ENCODE assay signal across 22 cellular contexts in genomic region chr14:105250986-105251385, GRCh38. TPM values are rescaled to one million over a fixed set of nuclear protein-coding genes. Genes with fewer than 3 reads are reported as not detected.
A peak's percentile ranks its signal among the peaks of the same experiment; 100 is the strongest.
DNase-seq lines count a peak whose midpoint lies in the region; ATAC-seq and TF ChIP-seq lines count a peak whose summit lies in the region.
"Had no signal": no experiment of that assay in that cellular context is flagged by ENCODE, and none has a peak within 500 bp of the region (broad histone marks: within the 10 kb centered on the region; RNA-seq: fewer than 3 reads in every experiment).

No MANE protein-coding gene starts in this region.

- H3K9me3 Mint-ChIP-seq in naive thymus-derived CD8-positive, alpha-beta T cell, result no peaks in the 10 kb centered on the region
- H3K9me3 Mint-ChIP-seq in activated CD8-positive, alpha-beta T cell treated with anti-CD3 and anti-CD28 coated beads for 36 hours, result no peaks in the 10 kb centered on the region
- H3K9me3 Mint-ChIP-seq: activated B cell treated with CpG ODN at 0.5 μM for 24 hours had no signal

- H3K4me1 Mint-ChIP-seq in T-helper 17 cell, result peaks cover 14% of the 10 kb centered on the region
- peaks cover 9 to 30% (median 25%) of the 10 kb centered on the region in 4 donors for H3K4me1 Mint-ChIP-seq in naive thymus-derived CD8-positive, alpha-beta T cell
- peaks cover 12% of the 10 kb centered on the region for H3K4me1 Mint-ChIP-seq in activated CD8-positive, alpha-beta T cell treated with anti-CD3 and anti-CD28 coated beads for 36 hours (ENCODE audit: low read depth)

- intact Hi-C loops in Right ventricle myocardium inferior (cut with DNase I), result loop anchor here (10.0 kb wide), 1 partner anchor 46 kb away; no protein-coding TSS in a partner anchor
- intact Hi-C loops in cardiac septum (cut with DNase I), result no loop called here
- intact Hi-C loops in activated CD8-positive, alpha-beta T cell treated with anti-CD3 and anti-CD28 coated beads for 36 hours (cut with micrococcal nuclease), result no loop called here

- H3K36me3 Mint-ChIP-seq in T-helper 17 cell (ENCODE audit: low read depth), result no peaks in the 10 kb centered on the region
- peaks cover 0 to 20% (median 1%) of the 10 kb centered on the region in 3 donors for H3K36me3 Mint-ChIP-seq in naive thymus-derived CD8-positive, alpha-beta T cell
- H3K36me3 Mint-ChIP-seq in activated CD8-positive, alpha-beta T cell treated with anti-CD3 and anti-CD28 coated beads for 36 hours (ENCODE audit: low read depth), result peaks cover 9% of the 10 kb centered on the region

- H3K27me3 Mint-ChIP-seq in T-helper 17 cell, result no peaks in the 10 kb centered on the region
- no peaks in the 10 kb centered on the region for H3K27me3 Mint-ChIP-seq in naive thymus-derived CD8-positive, alpha-beta T cell
- H3K27me3 Mint-ChIP-seq in activated CD8-positive, alpha-beta T cell treated with anti-CD3 and anti-CD28 coated beads for 36 hours, result no peaks in the 10 kb centered on the region
- H3K27me3 Mint-ChIP-seq: activated B cell treated with CpG ODN at 0.5 μM for 24 hours had no signal

- TF ChIP-seq CTCF in activated CD8-positive, alpha-beta T cell treated with anti-CD3 and anti-CD28 coated beads for 36 hours (IDR thresholded peaks at IDR 0.05), result no peak

- CTCF ChIA-PET in activated CD8-positive, alpha-beta T cell treated with anti-CD3 and anti-CD28 coated beads for 36 hours (lab: Charles Lee), result interaction anchor here (0.9 kb wide), 1 partner anchor 101 kb away, joined by 6 read pairs; no protein-coding TSS in a partner anchor

- H3K4me3 Mint-ChIP-seq in T-helper 17 cell, result no peak overlapping the region
- peak overlapping the region in 6 of 10 donors; percentile 36 to 75 (median 50) for H3K4me3 Mint-ChIP-seq in naive thymus-derived CD8-positive, alpha-beta T cell
- H3K4me3 Mint-ChIP-seq in activated CD8-positive, alpha-beta T cell treated with anti-CD3 and anti-CD28 coated beads for 36 hours, result no peak overlapping the region
- H3K4me3 Mint-ChIP-seq: activated B cell treated with CpG ODN at 0.5 μM for 24 hours had no signal

- H3K9me3 ChIP-seq in T-helper 17 cell (ENCODE audit: control insufficient read depth, low read length, poor library complexity, severe bottlenecking), result no peaks in the 10 kb centered on the region
- H3K9me3 ChIP-seq: body of pancreas, ovary, sigmoid colon had no signal

- ATAC-seq in Right ventricle myocardium inferior (no peak), T-helper 17 cell (no peak), HG03097 (IDR thresholded peaks at IDR 0.05; ENCODE audit: low FRiP score, unreplicated experiment) (no peak), HG02642 (IDR thresholded peaks at IDR 0.05; ENCODE audit: poor library complexity, unreplicated experiment) (no peak)
- no peak for ATAC-seq in naive thymus-derived CD8-positive, alpha-beta T cell
- ATAC-seq in activated CD8-positive, alpha-beta T cell treated with anti-CD3 and anti-CD28 coated beads for 36 hours, result no peak
- ATAC-seq: body of pancreas, foreskin keratinocyte, HCT116, K562, left cardiac atrium had no signal

- POLR2A ChIA-PET in naive thymus-derived CD8-positive, alpha-beta T cell (lab: Charles Lee), result interaction anchor here (1.2 kb wide), 2 partner anchors 50 to 63 kb away, joined by 4 to 6 read pairs; partner anchors contain the start of gene PACS2
- POLR2A ChIA-PET in activated CD8-positive, alpha-beta T cell treated with anti-CD3 and anti-CD28 coated beads for 36 hours (lab: Charles Lee), result no interaction called here

- H3K27ac Mint-ChIP-seq in T-helper 17 cell, result peak overlapping the region; percentile 59
- peak overlapping the region in 7 of 10 donors; percentile 45 to 89 (median 56) for H3K27ac Mint-ChIP-seq in naive thymus-derived CD8-positive, alpha-beta T cell
- no peak overlapping the region for H3K27ac Mint-ChIP-seq in activated CD8-positive, alpha-beta T cell treated with anti-CD3 and anti-CD28 coated beads for 36 hours

- peak; percentile 4 for DNase-seq in Right ventricle myocardium inferior (ENCODE audit: missing footprints)
- no peak for DNase-seq in cardiac septum (ENCODE audit: low spot score)
- DNase-seq in T-helper 17 cell, result no peak
- DNase-seq in naive thymus-derived CD8-positive, alpha-beta T cell, result no peak
- DNase-seq in activated CD8-positive, alpha-beta T cell treated with anti-CD3 and anti-CD28 coated beads for 36 hours, result no peak
- DNase-seq: activated B cell treated with CpG ODN at 0.5 μM for 24 hours; activated naive CD4-positive, alpha-beta T cell; body of pancreas; foreskin keratinocyte; GDM1; left cardiac atrium; midbrain; NCI-H2107; NCI-H526 treated with DMSO at 0.1 percent for 48 hours; ovary; SHP77 treated with DMSO at 0.1 percent for 48 hours; sigmoid colon; stimulated activated CD4-positive, alpha-beta T cell treated with anti-CD3 and anti-CD28 coated beads, Interleukin-2, amount 100 ng/mL, for 24 hours had no signal

RNA-seq across cellular contexts. Expression of gene BTBD6, which starts 2.7 kb away (rescaled TPM):
- total RNA-seq in Right ventricle myocardium inferior (48.8 TPM), cardiac septum (34.9 TPM), T-helper 17 cell (10 to 100 TPM; 34.9 to 36.2 TPM)
- 10 to 100 TPM; 42.0 to 42.8 TPM for total RNA-seq in naive thymus-derived CD8-positive, alpha-beta T cell
- 10 to 100 TPM in 2 of 3 donors, 1 to 10 TPM in 1; 5.5 to 15.6 (median 14.9) TPM for polyA plus RNA-seq in naive thymus-derived CD8-positive, alpha-beta T cell
- 10 to 100 TPM; 24.7 to 26.7 TPM for total RNA-seq in activated CD8-positive, alpha-beta T cell treated with anti-CD3 and anti-CD28 coated beads for 36 hours
- total RNA-seq: K562 had no signal
- polyA plus RNA-seq: K562 had no signal

RNA-seq across cellular contexts. Expression of gene BRF1, which starts 49.8 kb away (rescaled TPM):
- 19.0 TPM for total RNA-seq in Right ventricle myocardium inferior
- 17.7 TPM for total RNA-seq in cardiac septum
- total RNA-seq in T-helper 17 cell, result 10 to 100 TPM; 60.1 to 62.6 TPM
- 10 to 100 TPM; 52.4 to 63.5 TPM for total RNA-seq in naive thymus-derived CD8-positive, alpha-beta T cell
- 10 to 100 TPM in 1 of 3 donors, 1 to 10 TPM in 2; 7.1 to 10.9 (median 9.2) TPM for polyA plus RNA-seq in naive thymus-derived CD8-positive, alpha-beta T cell
- total RNA-seq in activated CD8-positive, alpha-beta T cell treated with anti-CD3 and anti-CD28 coated beads for 36 hours, result 10 to 100 TPM; 25.3 to 26.6 TPM

Comparison
In these comparisons a context has a peak if more than half of its experiments do, and no peak if none do; other contexts are left out.
1. H3K4me3 Mint-ChIP-seq: peak in naive thymus-derived CD8-positive, alpha-beta T cell (6 of 10); none in T-helper 17 cell (single experiment) and activated CD8-positive, alpha-beta T cell treated with anti-CD3 and anti-CD28 coated beads for 36 hours (single experiment).